In genomic region chr19:14689598-14690503, GRCh38 we compare ENCODE assay signal across 8 cellular contexts. TPM values are rescaled to one million over a fixed set of nuclear protein-coding genes. Genes with fewer than 3 reads are reported as not detected.
A peak's percentile ranks its signal among the peaks of the same experiment; 100 is the strongest.
DNase-seq lines count a peak whose midpoint lies in the region; ATAC-seq, FAIRE-seq and TF ChIP-seq lines count a peak whose summit lies in the region.

Gene ZNF333, plus strand, starts transcription at chr19:14690048. Its CDS starts 3,444 bp downstream, at chr19:14693492.

- peaks cover 11% of the 10 kb centered on the region for H3F3A ChIP-seq in SU-DHL-6 (ENCODE audit: insufficient read depth)

- H3K79me2 ChIP-seq in SU-DHL-6 (ENCODE audit: insufficient read depth, low read length) = no peaks in the 10 kb centered on the region

- peak within 1 kb of the TSS; percentile 87 for H3K9ac ChIP-seq in SU-DHL-6 (ENCODE audit: low read length)

- no peak for FAIRE-seq in pancreas (lab: Jason Lieb, UNC)

- H3K27me3 ChIP-seq in SU-DHL-6 (ENCODE audit: low read length) = no peaks in the 10 kb centered on the region
- H3K27me3 ChIP-seq in pancreas = no peaks in the 10 kb centered on the region
- no peaks in the 10 kb centered on the region for H3K27me3 ChIP-seq in thyroid gland

- peak in 1 of 2 donors; percentile 69 for TF ChIP-seq POLR2A in thyroid gland (IDR thresholded peaks at IDR 0.05)

- H3K4me1 ChIP-seq in pancreas (peaks cover 0 to 4% (median 0%) of the 10 kb centered on the region in 3 donors), thyroid gland (peaks cover 0 to 23% of the 10 kb centered on the region in 2 donors)

- H3K27ac ChIP-seq in SU-DHL-6 (ENCODE audit: low read depth, low read length) = peak within 1 kb of the TSS; percentile 98
- peak within 1 kb of the TSS; percentile 89 to 98 (median 91) for H3K27ac ChIP-seq in pancreas
- peak within 1 kb of the TSS; percentile 95 to 97 (median 96) for H3K27ac ChIP-seq in thyroid gland

- WGBS in pancreas, 2 donors = 0% methylated on average over 54 to 66 of the region's 66 CpGs
- WGBS in thyroid gland, 2 donors = 1% methylated on average over 23 to 28 of the region's 66 CpGs

- no peaks in the 10 kb centered on the region for H4K20me1 ChIP-seq in SU-DHL-6 (ENCODE audit: low read depth, low read length)

- H3K4me3 ChIP-seq in GM12864 (ENCODE audit: low read depth, low read length) (peak within 1 kb of the TSS; percentile 62), SU-DHL-6 (ENCODE audit: insufficient read depth, low read length, poor library complexity, severe bottlenecking) (peak within 1 kb of the TSS; percentile 100), pancreas (peak within 1 kb of the TSS; percentile 64 to 83 (median 74)), thyroid gland (replicated peaks in 1 of 3) (peak within 1 kb of the TSS; percentile 20 to 80 (median 65))

- H3K9me3 ChIP-seq in SU-DHL-6 (ENCODE audit: insufficient read depth, low read length) = no peaks in the 10 kb centered on the region
- H3K9me3 ChIP-seq in pancreas = no peaks in the 10 kb centered on the region
- no peaks in the 10 kb centered on the region for H3K9me3 ChIP-seq in thyroid gland

- intact Hi-C loops in Right ventricle myocardium superior (cut with DNase I) = loop anchor here (5.0 kb wide), 1 partner anchor 113 kb away; no protein-coding TSS in a partner anchor
- intact Hi-C loops in pancreas (cut with DNase I) = no loop called here
- intact Hi-C loops in thyroid gland (cut with DNase I) = no loop called here

- peak within 1 kb of the TSS; percentile 100 for H3K4me2 ChIP-seq in SU-DHL-6 (ENCODE audit: low read depth, low read length, poor library complexity, severe bottlenecking)

- peak; percentile 68 for DNase-seq in GM12864 (ENCODE audit: low read depth)
- peak; percentile 86 for DNase-seq in NCI-H1105 treated with DMSO at 0.1 percent for 48 hours (lab: John Stamatoyannopoulos, UW)
- peak; percentile 98 for DNase-seq in activated naive CD8-positive, alpha-beta T cell treated with anti-CD3 and anti-CD28 coated beads, Interleukin-2, amount 50 U/mL, for 16 hours (ENCODE audit: low read depth, low spot score)
- peak; percentile 99 for DNase-seq in Right ventricle myocardium superior
- peak; percentile 92 to 98 (median 96) for DNase-seq in pancreas
- peak; percentile 90 for DNase-seq in thyroid gland

- H3K36me3 ChIP-seq in SU-DHL-6 (ENCODE audit: low read length) (no peaks in the 10 kb centered on the region), pancreas (peaks cover 0 to under 1% (median 0%) of the 10 kb centered on the region in 3 donors), thyroid gland (peaks cover 0 to under 1% of the 10 kb centered on the region in 2 donors)

- no peak for TF ChIP-seq CTCF in GM12864 (IDR thresholded peaks at IDR 0.05; ENCODE audit: low read depth, low read length, missing control alignments)
- TF ChIP-seq CTCF in SU-DHL-6 (IDR thresholded peaks at IDR 0.05; ENCODE audit: insufficient read depth, low read length, poor library complexity, severe bottlenecking) = no peak
- TF ChIP-seq CTCF in pancreas (IDR thresholded peaks at IDR 0.05) = no peak
- TF ChIP-seq CTCF in thyroid gland (IDR thresholded peaks at IDR 0.05) = no peak

- no peaks in the 10 kb centered on the region for H3K9me2 ChIP-seq in SU-DHL-6 (replicated peaks; ENCODE audit: insufficient read depth, low read length)

- ATAC-seq in HG02642 (IDR thresholded peaks at IDR 0.05; ENCODE audit: poor library complexity, unreplicated experiment) (peak; percentile 95), Right ventricle myocardium superior (ENCODE audit: poor library complexity) (peak; percentile 99), pancreas (peak; percentile 97 to 99 (median 98))

- H2AFZ ChIP-seq in SU-DHL-6 (ENCODE audit: low read depth, low read length, severe bottlenecking) = peak within 1 kb of the TSS; percentile 97

RNA-seq across cellular contexts. Expression of gene ZNF333, which starts in this region (rescaled TPM):
- total RNA-seq in Right ventricle myocardium superior (7.0 TPM), pancreas (1 to 10 TPM; 5.4 to 9.9 (median 7.6) TPM), thyroid gland (10 to 100 TPM; 22.8 to 50.1 (median 26.0) TPM)
- polyA plus RNA-seq in pancreas = 10 to 100 TPM; 10.4 to 14.4 TPM

Comparison
In these comparisons a context has a peak if more than half of its experiments do, and no peak if none do; other contexts are left out.
1. Peak in every context shown above with its lines: DNase-seq, ATAC-seq, H3K4me3 ChIP-seq and H3K27ac ChIP-seq.